In the genomic region with DNA sequence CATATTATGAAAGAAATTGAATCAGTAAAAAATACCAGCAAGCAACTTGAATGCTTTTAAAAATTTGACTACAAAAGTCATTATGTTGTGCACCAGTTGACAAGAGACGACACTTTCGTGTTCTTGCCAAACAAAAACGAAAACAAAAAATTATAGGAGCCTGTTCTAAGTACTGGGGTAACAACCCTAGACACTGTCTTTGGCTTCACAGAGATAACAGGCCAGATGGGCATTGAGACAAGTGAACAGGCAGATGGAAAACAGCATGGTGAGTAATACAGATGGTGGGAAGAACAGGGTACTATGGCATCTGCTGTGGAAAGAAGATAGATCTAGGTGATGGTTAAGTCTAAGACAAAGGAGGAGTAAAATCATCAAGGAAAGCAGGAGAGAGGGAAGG, we compare ENCODE assay signal across 22 cellular contexts.
"Had no signal": no experiment of that assay in that cellular context is flagged by ENCODE, and none has a peak within 500 bp of the region (broad histone marks: within the 10 kb centered on the region; RNA-seq: fewer than 3 reads in every experiment).

No MANE protein-coding gene starts in this region.

- H3K4me3 ChIP-seq: heart right ventricle, right lobe of liver, smooth muscle cell, suprapubic skin had no signal

- H3K4me3 Mint-ChIP-seq: activated B cell treated with CpG ODN at 0.5 μM for 24 hours; activated CD8-positive, alpha-beta T cell treated with anti-CD3 and anti-CD28 coated beads, Interleukin-2, amount 10 ng/mL, durations not matched to agents 7 days and 5 days; activated naive CD8-positive, alpha-beta T cell; dendritic cell treated with granulocyte-macrophage colony-stimulating factor and Interleukin-4, amounts not matched to agents 40 ng/mL and 50 ng/mL, for 4 days; neural crest cell; type B pancreatic cell had no signal

- H3K9me3 Mint-ChIP-seq: activated B cell treated with CpG ODN at 0.5 μM for 24 hours, neural crest cell, type B pancreatic cell had no signal

- H3K27me3 Mint-ChIP-seq: activated B cell treated with CpG ODN at 0.5 μM for 24 hours; activated naive CD8-positive, alpha-beta T cell; dendritic cell treated with granulocyte-macrophage colony-stimulating factor and Interleukin-4, amounts not matched to agents 40 ng/mL and 50 ng/mL, for 4 days had no signal

- H3K36me3 Mint-ChIP-seq: activated naive CD8-positive, alpha-beta T cell; type B pancreatic cell had no signal

- H3K9me3 ChIP-seq: right lobe of liver, suprapubic skin had no signal

- H3K4me1 ChIP-seq: heart right ventricle, right lobe of liver, suprapubic skin had no signal

- H3K4me2 ChIP-seq: smooth muscle cell had no signal

- H3K27ac Mint-ChIP-seq: activated B cell treated with CpG ODN at 0.5 μM for 24 hours; activated CD8-positive, alpha-beta T cell treated with anti-CD3 and anti-CD28 coated beads, Interleukin-2, amount 10 ng/mL, durations not matched to agents 7 days and 5 days; activated naive CD8-positive, alpha-beta T cell; dendritic cell treated with granulocyte-macrophage colony-stimulating factor and Interleukin-4, amounts not matched to agents 40 ng/mL and 50 ng/mL, for 4 days; type B pancreatic cell had no signal

- H3K27ac ChIP-seq: brain microvascular endothelial cell, heart right ventricle, right lobe of liver, suprapubic skin had no signal

- DNase-seq: activated B cell treated with CpG ODN at 0.5 μM for 24 hours; activated CD4-positive, alpha-beta T cell treated with anti-CD3 and anti-CD28 coated beads for 48 hours; activated CD8-positive, alpha-beta memory T cell treated with anti-CD3 and anti-CD28 coated beads, Interleukin-2, amount 50 U/mL, for 4 hours; activated CD8-positive, alpha-beta T cell treated with anti-CD3 and anti-CD28 coated beads, Interleukin-2, amount 10 ng/mL, durations not matched to agents 7 days and 5 days; activated gamma-delta T cell; activated T-cell treated with anti-CD3 and anti-CD28 coated beads, Interleukin-2, amount 50 U/mL, for 48 hours; amniotic stem cell; brain microvascular endothelial cell; cerebellar nuclear complex; effector memory CD4-positive, alpha-beta T cell; foreskin melanocyte; heart right ventricle; right lobe of liver; stimulated activated CD4-positive, alpha-beta T cell treated with anti-CD3 and anti-CD28 coated beads, Interleukin-4, amount 100 ng/mL, for 4 hours; stimulated activated CD8-positive, alpha-beta memory T cell treated with anti-CD3 and anti-CD28 coated beads, Interleukin-4, amount 100 ng/mL, for 48 hours; stimulated activated naive CD8-positive, alpha-beta T cell treated with anti-CD3 and anti-CD28 coated beads, Interleukin-15, Interleukin-2, amounts not matched to agents 100 U/mL and 50 U/mL, for 24 hours had no signal

- H3K4me1 Mint-ChIP-seq: activated B cell treated with CpG ODN at 0.5 μM for 24 hours, neural crest cell had no signal

- H3K27me3 ChIP-seq: brain microvascular endothelial cell, heart right ventricle, right lobe of liver, suprapubic skin had no signal

- H3K36me3 ChIP-seq: brain microvascular endothelial cell, heart right ventricle, right lobe of liver, suprapubic skin had no signal
